16 cellular contexts compared by ENCODE assay signal in genomic region chr6:113370508-113370907, GRCh38.
A peak's percentile ranks its signal among the peaks of the same experiment; 100 is the strongest.
DNase-seq lines count a peak whose midpoint lies in the region; ATAC-seq, FAIRE-seq and TF ChIP-seq lines count a peak whose summit lies in the region.
"Had no signal": no experiment of that assay in that cellular context is flagged by ENCODE, and none has a peak within 500 bp of the region (broad histone marks: within the 10 kb centered on the region; RNA-seq: fewer than 3 reads in every experiment).

No MANE protein-coding gene starts in this region.

- WGBS in pancreas, 2 donors, result 92 to 96% methylated on average over 1 of the region's 1 CpG

- H3K4me3 ChIP-seq in pancreas (no peak overlapping the region), tibial artery (no peak overlapping the region)
- H3K4me3 ChIP-seq: GM12878 had no signal

- H3K27ac ChIP-seq in pancreas (no peak overlapping the region), tibial artery (no peak overlapping the region)

- no peaks in the 10 kb centered on the region for H3K36me3 ChIP-seq in pancreas
- H3K36me3 ChIP-seq in tibial artery, result no peaks in the 10 kb centered on the region

- TF ChIP-seq CTCF in pancreas (IDR thresholded peaks at IDR 0.05) (no peak), tibial artery (IDR thresholded peaks at IDR 0.05) (no peak)

- no peaks in the 10 kb centered on the region for H3K9me3 ChIP-seq in pancreas
- H3K9me3 ChIP-seq in tibial artery, result no peaks in the 10 kb centered on the region

- FAIRE-seq in A204.1 (lab: Jason Lieb, UNC) (peak; percentile 85), RCC 7860 (lab: Jason Lieb, UNC) (peak; percentile 67), frontal cortex (lab: Jason Lieb, UNC) (peak; percentile 94), pancreas (lab: Jason Lieb, UNC) (peak; percentile 45)
- FAIRE-seq: GM12878 had no signal

- ATAC-seq in pancreas, result no peak
- ATAC-seq: GM12878 had no signal

- DNase-seq in RCC 7860 (ENCODE audit: low spot score), result no peak
- DNase-seq in frontal cortex (ENCODE audit: low spot score in 2 of 2), result no peak
- DNase-seq in pancreas, result no peak
- no peak for DNase-seq in tibial artery
- DNase-seq in amniotic stem cell (lab: John Stamatoyannopoulos, UW), result no peak
- no peak for DNase-seq in mucosa of gallbladder (ENCODE audit: low spot score)
- DNase-seq: 8988T; ACHN; C1 segment of cervical spinal cord; Calu3; CD4-positive, alpha-beta T cell; DMS 273 treated with DMSO at 0.1 percent for 48 hours; GOT3; H9 had no signal

- H3K27me3 ChIP-seq in pancreas (no peaks in the 10 kb centered on the region), tibial artery (no peaks in the 10 kb centered on the region)

- no peaks in the 10 kb centered on the region for H3K4me1 ChIP-seq in pancreas
- no peaks in the 10 kb centered on the region for H3K4me1 ChIP-seq in tibial artery

- intact Hi-C loops in pancreas (cut with DNase I) (no loop called here), tibial artery (cut with DNase I; ENCODE audit: low total_unique reads) (no loop called here)
